In the genomic region with DNA sequence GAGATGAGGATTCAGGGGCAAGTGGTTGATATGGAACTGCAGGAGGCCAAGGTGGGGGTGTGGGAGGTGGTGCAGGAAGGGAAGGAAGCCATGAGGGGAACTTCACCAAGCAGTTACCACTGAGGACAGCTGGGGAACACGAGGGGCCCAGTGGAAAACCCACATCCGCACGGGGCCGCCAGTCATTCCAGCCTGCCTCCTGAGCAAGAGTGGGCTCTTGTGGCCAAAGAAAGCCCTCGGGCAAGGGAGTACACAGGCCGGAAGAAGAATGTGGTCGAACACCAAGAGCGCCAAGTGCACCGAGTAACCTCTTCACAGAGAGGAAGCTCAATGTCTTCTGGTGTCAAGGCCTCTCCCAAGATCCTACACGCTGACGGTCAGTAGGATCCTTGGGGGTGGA, we compare ENCODE assay signal across 1 cellular context.
TF ChIP-seq lines count a peak whose summit lies in the region.

No MANE protein-coding gene starts in this region.

TF ChIP-seq in GM12878, 131 proteins besides CTCF, POLR2A, EP300 and RAD21 (continued from another document):
- TF ChIP-seq, protein P1, sequence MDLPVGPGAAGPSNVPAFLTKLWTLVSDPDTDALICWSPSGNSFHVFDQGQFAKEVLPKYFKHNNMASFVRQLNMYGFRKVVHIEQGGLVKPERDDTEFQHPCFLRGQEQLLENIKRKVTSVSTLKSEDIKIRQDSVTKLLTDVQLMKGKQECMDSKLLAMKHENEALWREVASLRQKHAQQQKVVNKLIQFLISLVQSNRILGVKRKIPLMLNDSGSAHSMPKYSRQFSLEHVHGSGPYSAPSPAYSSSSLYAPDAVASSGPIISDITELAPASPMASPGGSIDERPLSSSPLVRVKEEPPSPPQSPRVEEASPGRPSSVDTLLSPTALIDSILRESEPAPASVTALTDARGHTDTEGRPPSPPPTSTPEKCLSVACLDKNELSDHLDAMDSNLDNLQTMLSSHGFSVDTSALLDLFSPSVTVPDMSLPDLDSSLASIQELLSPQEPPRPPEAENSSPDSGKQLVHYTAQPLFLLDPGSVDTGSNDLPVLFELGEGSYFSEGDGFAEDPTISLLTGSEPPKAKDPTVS (IDR thresholded peaks at IDR 0.05; ENCODE audit: low read depth, low read length): no peak
